In genomic region chr14:66490143-66491111, GRCh38 we compare ENCODE assay signal across 1 cellular context.
TF ChIP-seq lines count a peak whose summit lies in the region.

No MANE protein-coding gene starts in this region.

TF ChIP-seq in liver, 16 proteins besides CTCF, POLR2A, EP300 and RAD21 (continued from another document):
- TF ChIP-seq REST (IDR thresholded peaks at IDR 0.05), result no peak
